ENCODE assay signal across 22 cellular contexts in the genomic region with DNA sequence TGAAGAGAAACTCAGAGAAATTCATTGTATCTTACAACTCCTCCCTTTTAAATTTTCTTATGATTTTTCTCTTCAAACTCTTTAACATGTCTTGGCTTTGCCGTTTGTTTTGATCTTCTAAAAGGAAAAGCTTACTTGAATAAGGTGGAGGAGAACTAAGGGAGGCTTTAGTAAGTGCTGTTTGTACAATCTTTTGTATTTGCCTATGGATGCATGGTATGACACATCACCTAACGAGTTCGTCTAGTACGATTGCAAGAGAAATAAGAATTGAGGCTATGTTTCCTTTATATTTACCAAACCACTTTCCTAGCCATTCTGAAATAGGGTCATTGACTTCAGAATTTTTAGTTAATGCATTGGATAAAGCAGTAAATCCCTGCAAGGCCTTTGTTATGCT. TPM values are rescaled to one million over a fixed set of nuclear protein-coding genes. Genes with fewer than 3 reads are reported as not detected.
DNase-seq lines count a peak whose midpoint lies in the region; ATAC-seq, FAIRE-seq and TF ChIP-seq lines count a peak whose summit lies in the region.
"Had no signal": no experiment of that assay in that cellular context is flagged by ENCODE, and none has a peak within 500 bp of the region (broad histone marks: within the 10 kb centered on the region; RNA-seq: fewer than 3 reads in every experiment).

No MANE protein-coding gene starts in this region.

- no peak for FAIRE-seq in H1 (lab: Jason Lieb, UNC)
- FAIRE-seq: GM12878, kidney had no signal

- no peak overlapping the region for H3K4ac ChIP-seq in H1 (replicated peaks; ENCODE audit: insufficient read length, low read depth, low read length)

- no peaks in the 10 kb centered on the region; the same call in 1 of the 2 replicates for H3K23me2 ChIP-seq in H1 (ENCODE audit: low read depth, low read length)

- no TSS peak for BruUV-seq in PC-3 (replicated peaks; lab: Mats Ljungman, UMichigan)

- H2AFZ ChIP-seq in PC-3 (ENCODE audit: low read length) (no peak overlapping the region), H1 (ENCODE audit: low read length) (no peak overlapping the region)

- no peak overlapping the region for H2BK20ac ChIP-seq in H1 (ENCODE audit: low read length)

- H2BK120ac ChIP-seq in H1 (replicated peaks; ENCODE audit: low read depth, low read length) = no peak overlapping the region

- CTCF ChIA-PET in PC-3 (lab: Charles Lee) = no interaction called here
- CTCF ChIA-PET in H1 (lab: Charles Lee; ENCODE audit: partially characterized antibody) = interaction anchor here (1.1 kb wide), 1 partner anchor 19 kb away, joined by 3 read pairs; no protein-coding TSS in a partner anchor

- no peaks in the 10 kb centered on the region for H3K27me3 ChIP-seq in PC-3 (ENCODE audit: low read length)
- H3K27me3 ChIP-seq in H1 (replicated peaks in 1 of 4; ENCODE audit: control insufficient read depth in 3 of 4, extremely low read depth in 1 of 4, insufficient read depth in 3 of 4, low read length in 3 of 4) = no peaks in the 10 kb centered on the region
- no peaks in the 10 kb centered on the region for H3K27me3 ChIP-seq in neutrophil
- H3K27me3 ChIP-seq: BE2C, colonic mucosa had no signal

- no peak overlapping the region for H2BK5ac ChIP-seq in H1 (ENCODE audit: low read depth, low read length)

- TF ChIP-seq POLR2A in H1 (IDR thresholded peaks at IDR 0.05; ENCODE audit: control extremely low read depth in 1 of 2, low read depth in 2 of 2, low read length in 2 of 2) = no peak

- H3K27ac ChIP-seq in PC-3 (ENCODE audit: low read length) = peak overlapping the region; percentile 98
- H3K27ac ChIP-seq in H1 (ENCODE audit: low read depth, low read length) = no peak overlapping the region
- peak overlapping the region; percentile 91 for H3K27ac ChIP-seq in neutrophil
- H3K27ac ChIP-seq: colonic mucosa had no signal

- DNase-seq in DMS53 treated with DMSO at 0.1 percent for 48 hours (lab: John Stamatoyannopoulos, UW; ENCODE audit: unreplicated experiment) (peak; percentile 89), PC-3 (peak; percentile 75), H1 (ENCODE audit: low read depth in 1 of 2, low spot score in 2 of 2) (no peak)
- DNase-seq: activated CD4-positive, alpha-beta T cell treated with anti-CD3 and anti-CD28 coated beads, Interleukin-2, amount 50 U/mL, for 48 hours; activated CD4-positive, CD25-positive, alpha-beta regulatory T cell; activated CD8-positive, alpha-beta memory T cell treated with anti-CD3 and anti-CD28 coated beads, Interleukin-2, amount 50 U/mL, for 48 hours; activated effector memory CD4-positive, alpha-beta T cell treated with anti-CD3 and anti-CD28 coated beads, Interleukin-2, amount 50 U/mL, for 16 hours; activated naive CD8-positive, alpha-beta T cell treated with anti-CD3 and anti-CD28 coated beads, Interleukin-2, amount 50 U/mL, for 24 hours; BE2C; colonic mucosa; effector memory CD8-positive, alpha-beta T cell; kidney; NCI-H774; SHP77; substantia nigra had no signal

- H3K9me3 ChIP-seq in PC-3 (ENCODE audit: low read length) (no peaks in the 10 kb centered on the region), H1 (ENCODE audit: insufficient read depth in 2 of 2, low read depth in 1 of 2, low read length in 1 of 2) (no peaks in the 10 kb centered on the region; a peak in 1 of 4 replicates), neutrophil (no peaks in the 10 kb centered on the region)
- H3K9me3 ChIP-seq: BE2C, colonic mucosa had no signal

- POLR2A ChIA-PET in PC-3 (lab: Charles Lee; ENCODE audit: unreplicated experiment) = no interaction called here
- POLR2A ChIA-PET in H1 (lab: Charles Lee; ENCODE audit: partially characterized antibody) = interaction anchor here (1.7 kb wide), 1 partner anchor 10 kb away, joined by 8 read pairs; no protein-coding TSS in a partner anchor

- H2BK12ac ChIP-seq in H1 (ENCODE audit: low read depth, low read length) = peak overlapping the region; percentile 56; the same call in 1 of the 2 replicates

- no peaks in the 10 kb centered on the region for H3K79me1 ChIP-seq in H1 (ENCODE audit: low read depth, low read length)

- no peaks in the 10 kb centered on the region for H3K79me2 ChIP-seq in PC-3 (ENCODE audit: low read length)
- no peaks in the 10 kb centered on the region for H3K79me2 ChIP-seq in H1 (ENCODE audit: control insufficient read depth in 1 of 2, insufficient read depth in 2 of 2, low read length in 2 of 2)

- TF ChIP-seq EP300 in H1 (IDR thresholded peaks at IDR 0.05; ENCODE audit: borderline replicate concordance in 1 of 2, low read depth in 2 of 2, low read length in 2 of 2) = no peak

- H3K9me2 ChIP-seq in PC-3 (replicated peaks; ENCODE audit: low read length) = no peaks in the 10 kb centered on the region

- H3K56ac ChIP-seq in H1 (replicated peaks; ENCODE audit: insufficient read length, low read depth, low read length) = no peak overlapping the region

- H4K8ac ChIP-seq in H1 (ENCODE audit: extremely low read depth, insufficient read depth, low read length) = no peak overlapping the region

- TF ChIP-seq CTCF in PC-3 (conservative IDR thresholded peaks at IDR 0.05; ENCODE audit: low read depth, low read length) (no peak), H1 (IDR thresholded peaks at IDR 0.05; ENCODE audit: control extremely low read depth in 1 of 3, insufficient read depth in 1 of 3, low read depth in 1 of 3, low read length in 3 of 3) (no peak), neutrophil (IDR thresholded peaks at IDR 0.05) (no peak)

- H4K91ac ChIP-seq in H1 (replicated peaks; ENCODE audit: insufficient read length, low read length) = no peak overlapping the region

- H3K9ac ChIP-seq in PC-3 (ENCODE audit: low read length) (peak overlapping the region; percentile 72), H1 (replicated peaks in 1 of 4; ENCODE audit: extremely low read depth in 1 of 4, low read depth in 3 of 4, low read length in 3 of 4) (no peak overlapping the region)

- peaks cover 43% of the 10 kb centered on the region for H3K4me1 ChIP-seq in PC-3 (ENCODE audit: insufficient read depth, low read length)
- H3K4me1 ChIP-seq in H1 (replicated peaks in 1 of 4; ENCODE audit: control insufficient read depth in 3 of 4, insufficient read depth in 4 of 4, low read length in 3 of 4) = peaks cover 2 to 13% (median 5%) of the 10 kb centered on the region in 4 experiments; a peak in 4 of 7 replicates
- peaks cover 97 to 99% of the 10 kb centered on the region in 2 experiments for H3K4me1 ChIP-seq in neutrophil (ENCODE audit: control insufficient read depth in 1 of 2, insufficient read depth in 1 of 2, low read depth in 1 of 2, low read length in 1 of 2)
- H3K4me1 ChIP-seq: BE2C, colonic mucosa had no signal

- no peak overlapping the region for H3K18ac ChIP-seq in H1 (ENCODE audit: extremely low read depth, low read length)

- no peak overlapping the region for H3K23ac ChIP-seq in H1 (ENCODE audit: insufficient read length)

- WGBS in H1 (ENCODE audit: extremely low coverage in 1 of 2, insufficient coverage in 1 of 2, insufficient read length in 1 of 2, insufficient replicate concordance in 2 of 2, low coverage in 1 of 2, low lambda C conversion rate in 2 of 2, missing lambda C conversion rate in 1 of 2), 2 experiments = 94% methylated on average over 4 of the region's 4 CpGs; no CpG with 5 or more reads in 1 of the 2 experiments

- H4K20me1 ChIP-seq in PC-3 (ENCODE audit: low read length) = no peaks in the 10 kb centered on the region
- no peaks in the 10 kb centered on the region for H4K20me1 ChIP-seq in H1 (replicated peaks in 1 of 2; ENCODE audit: control insufficient read depth in 1 of 2, insufficient read depth in 2 of 2, low read length in 2 of 2)

- H3K36me3 ChIP-seq in PC-3 (ENCODE audit: low read depth, low read length) = no peaks in the 10 kb centered on the region
- H3K36me3 ChIP-seq in H1 (ENCODE audit: control insufficient read depth in 2 of 4, insufficient read depth in 4 of 4, low read length in 3 of 4) = no peaks in the 10 kb centered on the region
- no peaks in the 10 kb centered on the region for H3K36me3 ChIP-seq in neutrophil
- H3K36me3 ChIP-seq: BE2C, colonic mucosa had no signal

- H3K4me3 ChIP-seq in PC-3 (ENCODE audit: low read length) (peak overlapping the region; percentile 41; the same call in 1 of the 2 replicates), H1 (ENCODE audit: extremely low read depth in 1 of 4, insufficient read depth in 2 of 4, low read depth in 3 of 4, low read length in 4 of 4) (no peak overlapping the region), neutrophil (ENCODE audit: low read depth in 1 of 2, low read length in 1 of 2) (peak overlapping the region in 1 of 2 experiments; percentile 11)
- H3K4me3 ChIP-seq: colonic mucosa, GM12878 had no signal

- H4K5ac ChIP-seq in H1 (ENCODE audit: insufficient read length, low read depth, low read length) = no peak overlapping the region

- TF ChIP-seq RAD21 in H1 (IDR thresholded peaks at IDR 0.05 in 1 of 2, conservative IDR thresholded peaks at IDR 0.05 in 1 of 2; ENCODE audit: low read depth in 2 of 2, low read length in 2 of 2) = no peak

- H3F3A ChIP-seq in PC-3 (ENCODE audit: low read length, unreplicated experiment) = no peaks in the 10 kb centered on the region

- intact Hi-C loops in PC-3 (cut with micrococcal nuclease) = loop anchor here (2.0 kb wide), 1 partner anchor 28 kb away; no protein-coding TSS in a partner anchor

- peak; percentile 46 for ATAC-seq in PC-3
- ATAC-seq in HG03135 (IDR thresholded peaks at IDR 0.05; ENCODE audit: unreplicated experiment) = no peak
- ATAC-seq in GM19397 (IDR thresholded peaks at IDR 0.05; ENCODE audit: unreplicated experiment) = no peak
- no peak for ATAC-seq in GM21528 (IDR thresholded peaks at IDR 0.05; ENCODE audit: low FRiP score, unreplicated experiment)
- ATAC-seq in GM18909 (IDR thresholded peaks at IDR 0.05; ENCODE audit: poor library complexity, unreplicated experiment) = no peak
- ATAC-seq: activated naive CD8-positive, alpha-beta T cell treated with anti-CD3 and anti-CD28 coated beads, Interleukin-2, amount 50 U/mL, for 24 hours; effector memory CD8-positive, alpha-beta T cell; GM12878; stimulated activated effector memory CD8-positive, alpha-beta T cell treated with anti-CD3 and anti-CD28 coated beads, Interleukin-12 subunit alpha, Interleukin-12 subunit beta, amount 100 ng/mL, for 72 hours had no signal

- no peak overlapping the region for H3K14ac ChIP-seq in H1 (ENCODE audit: insufficient read length)

- H3K4me2 ChIP-seq in PC-3 (ENCODE audit: low read length) (peak overlapping the region; percentile 79), H1 (ENCODE audit: insufficient read depth in 1 of 2, low read depth in 2 of 2, low read length in 2 of 2) (no peak overlapping the region)

- H2BK15ac ChIP-seq in H1 (ENCODE audit: low read length) = no peak overlapping the region

- no peak overlapping the region for H2AK5ac ChIP-seq in H1 (ENCODE audit: low read depth, low read length)

RNA-seq across cellular contexts. Expression of a gene that starts 8.4 kb away (rescaled TPM):
- total RNA-seq in PC-3 (2014; rRNA removed) = 0.69 and 0.86 TPM in 2 replicates
- 0.52 TPM in 1 of 2 replicates, not detected in the other for total RNA-seq in H1 (2021; fragmentation: NEBNext Ultra II Directional; extraction: Animal tissue kit (Norgen Biotek cat#: 25700))
- polyA plus RNA-seq in H1 (2011; rRNA removed) = 0.20 and 0.54 TPM in 2 replicates
- polyA plus RNA-seq in H1 (2011; cell fraction: cytosol; rRNA removed) = 0.32 TPM
- polyA plus RNA-seq in H1 (2011; cell fraction: nucleus; rRNA removed) = 0.53 TPM
- 0.84 to 1.00 TPM (median 0.87 TPM) in 4 replicates for polyA plus RNA-seq in H1 (2012, experiment 1 of 2)
- polyA plus RNA-seq in H1 (2012, experiment 2 of 2) = 0.52 TPM
- 0.49 TPM for polyA plus RNA-seq in H1 (2013, experiment 1 of 2)
- 0.39 TPM for polyA plus RNA-seq in H1 (2013, experiment 2 of 2)
- polyA minus RNA-seq in H1 (2011; rRNA and poly(A)+ RNA removed) = 0.16 and 0.80 TPM in 2 replicates
- polyA minus RNA-seq in H1 (2011; cell fraction: cytosol; rRNA and poly(A)+ RNA removed) = not detected
- polyA minus RNA-seq in H1 (2011; cell fraction: nucleus; rRNA and poly(A)+ RNA removed) = not detected

RNA-seq across cellular contexts. Expression of a gene that starts 12.8 kb away (rescaled TPM):
- 20.1 and 20.7 TPM in 2 replicates for total RNA-seq in PC-3 (2014; rRNA removed)
- 21.9 and 23.7 TPM in 2 replicates for total RNA-seq in H1 (2021; fragmentation: NEBNext Ultra II Directional; extraction: Animal tissue kit (Norgen Biotek cat#: 25700))
- polyA plus RNA-seq in H1 (2011; rRNA removed) = 10.7 and 11.9 TPM in 2 replicates
- 16.0 TPM for polyA plus RNA-seq in H1 (2011; cell fraction: cytosol; rRNA removed)
- 10.3 TPM for polyA plus RNA-seq in H1 (2011; cell fraction: nucleus; rRNA removed)
- 15.2 to 33.0 TPM (median 21.7 TPM) in 4 replicates for polyA plus RNA-seq in H1 (2012, experiment 1 of 2)
- 11.6 TPM for polyA plus RNA-seq in H1 (2012, experiment 2 of 2)
- polyA plus RNA-seq in H1 (2013, experiment 1 of 2) = 45.1 TPM
- polyA plus RNA-seq in H1 (2013, experiment 2 of 2) = 44.9 TPM
- 2.7 and 7.3 TPM in 2 replicates for polyA minus RNA-seq in H1 (2011; rRNA and poly(A)+ RNA removed)
- polyA minus RNA-seq in H1 (2011; cell fraction: cytosol; rRNA and poly(A)+ RNA removed) = 8.1 TPM
- polyA minus RNA-seq in H1 (2011; cell fraction: nucleus; rRNA and poly(A)+ RNA removed) = 14.7 TPM

RNA-seq across cellular contexts. Expression of a gene that starts 39.3 kb away (rescaled TPM):
- 21.9 and 42.4 TPM in 2 replicates for total RNA-seq in PC-3 (2014; rRNA removed)
- total RNA-seq in H1 (2021; fragmentation: NEBNext Ultra II Directional; extraction: Animal tissue kit (Norgen Biotek cat#: 25700)) = 62.7 and 62.8 TPM in 2 replicates
- polyA plus RNA-seq in H1 (2011; rRNA removed) = 26.5 and 34.6 TPM in 2 replicates
- 37.0 TPM for polyA plus RNA-seq in H1 (2011; cell fraction: cytosol; rRNA removed)
- polyA plus RNA-seq in H1 (2011; cell fraction: nucleus; rRNA removed) = 18.9 TPM
- polyA plus RNA-seq in H1 (2012, experiment 1 of 2) = 33.3 to 44.9 TPM (median 40.0 TPM) in 4 replicates
- 3.5 TPM for polyA plus RNA-seq in H1 (2012, experiment 2 of 2)
- 25.0 TPM for polyA plus RNA-seq in H1 (2013, experiment 1 of 2)
- 24.1 TPM for polyA plus RNA-seq in H1 (2013, experiment 2 of 2)
- 52.5 and 53.5 TPM in 2 replicates for polyA minus RNA-seq in H1 (2011; rRNA and poly(A)+ RNA removed)
- polyA minus RNA-seq in H1 (2011; cell fraction: cytosol; rRNA and poly(A)+ RNA removed) = 43.4 TPM
- polyA minus RNA-seq in H1 (2011; cell fraction: nucleus; rRNA and poly(A)+ RNA removed) = 117 TPM

Comparison
In these comparisons a context has a peak if more than half of its experiments do, and no peak if none do; other contexts are left out.
1. DNase-seq: peak in DMS53 treated with DMSO at 0.1 percent for 48 hours (single experiment) and PC-3 (single experiment); none in H1 (0 of 2).